In the genomic region with DNA sequence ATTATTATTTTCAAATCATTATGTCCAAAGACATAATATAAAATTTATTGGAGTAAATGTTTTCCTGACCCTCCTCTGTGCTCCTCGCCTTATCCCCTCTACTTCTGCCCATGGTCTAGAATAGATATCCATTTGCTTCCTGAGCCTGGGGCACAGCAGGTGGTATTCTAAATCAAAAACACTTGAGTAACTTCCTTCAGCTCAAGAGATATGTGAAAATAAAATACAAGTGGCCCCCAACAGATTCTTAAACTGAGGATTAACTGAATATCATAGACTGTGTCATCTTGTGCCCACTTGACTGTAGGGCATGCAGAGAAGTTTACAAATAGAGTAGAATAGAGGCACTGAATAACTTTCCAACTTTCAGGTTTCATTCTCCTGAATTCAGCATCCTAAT, we compare ENCODE assay signal across 27 cellular contexts. TPM values are rescaled to one million over a fixed set of nuclear protein-coding genes. Genes with fewer than 3 reads are reported as not detected.
"Had no signal": no experiment of that assay in that cellular context is flagged by ENCODE, and none has a peak within 500 bp of the region (broad histone marks: within the 10 kb centered on the region; RNA-seq: fewer than 3 reads in every experiment).

No MANE protein-coding gene starts in this region.

- DNase-seq: activated CD4-positive, alpha-beta memory T cell treated with anti-CD3 and anti-CD28 coated beads, Interleukin-2, amount 10 ng/mL, durations not matched to agents 7 days and 5 days; activated CD4-positive, alpha-beta T cell treated with anti-CD3 and anti-CD28 coated beads, Interleukin-2, amount 10 ng/mL, durations not matched to agents 7 days and 5 days; activated CD4-positive, CD25-positive, alpha-beta regulatory T cell; activated gamma-delta T cell; activated naive CD4-positive, alpha-beta T cell treated with anti-CD3 and anti-CD28 coated beads for 36 hours; activated T-cell treated with anti-CD3 and anti-CD28 coated beads for 4 hours; activated T-cell treated with anti-CD3 and anti-CD28 coated beads, Interleukin-2, amount 50 U/mL, for 48 hours; amygdala; KBM-7; NCI-H1092; NCI-H1436; NCI-H1694 treated with DMSO at 0.1 percent for 48 hours; NCI-H2029 treated with DMSO at 0.1 percent for 48 hours; NCI-H2171; NCI-H2227 treated with DMSO at 0.1 percent for 48 hours; NCI-H510A; Peyer's patch; Right ventricle myocardium superior; SJCRH30 had no signal

- H3K4me3 Mint-ChIP-seq: activated CD4-positive, alpha-beta memory T cell treated with anti-CD3 and anti-CD28 coated beads, Interleukin-2, amount 10 ng/mL, durations not matched to agents 7 days and 5 days; activated CD4-positive, alpha-beta T cell treated with anti-CD3 and anti-CD28 coated beads, Interleukin-2, amount 10 ng/mL, durations not matched to agents 7 days and 5 days; activated naive CD4-positive, alpha-beta T cell treated with anti-CD3 and anti-CD28 coated beads for 36 hours; activated naive CD8-positive, alpha-beta T cell; activated T-helper 17 cell treated with anti-CD3 and anti-CD28 coated beads, Interleukin-2, amount 50 U/mL, for 72 hours; brain; central memory CD8-positive, alpha-beta T cell; T-helper 1 cell treated with Interleukin-12 subunit alpha and Interleukin-12 subunit beta and Interleukin-4 antibody, amounts not matched to agents 30 μg/mL and 1 μg/mL, for 36 hours had no signal

- H3K9me3 Mint-ChIP-seq: activated CD4-positive, alpha-beta T cell treated with anti-CD3 and anti-CD28 coated beads, Interleukin-2, amount 10 ng/mL, durations not matched to agents 7 days and 5 days; brain; T-helper 1 cell treated with Interleukin-12 subunit alpha and Interleukin-12 subunit beta and Interleukin-4 antibody, amounts not matched to agents 30 μg/mL and 1 μg/mL, for 36 hours had no signal

- H3K27ac ChIP-seq: Peyer's patch, RWPE1, SJCRH30 had no signal

- H3K4me1 Mint-ChIP-seq: activated CD4-positive, alpha-beta memory T cell treated with anti-CD3 and anti-CD28 coated beads, Interleukin-2, amount 10 ng/mL, durations not matched to agents 7 days and 5 days; activated CD4-positive, alpha-beta T cell treated with anti-CD3 and anti-CD28 coated beads, Interleukin-2, amount 10 ng/mL, durations not matched to agents 7 days and 5 days; activated T-helper 17 cell treated with anti-CD3 and anti-CD28 coated beads, Interleukin-2, amount 50 U/mL, for 72 hours; central memory CD8-positive, alpha-beta T cell had no signal

- H3K27me3 Mint-ChIP-seq: activated CD4-positive, alpha-beta memory T cell treated with anti-CD3 and anti-CD28 coated beads, Interleukin-2, amount 10 ng/mL, durations not matched to agents 7 days and 5 days; activated CD4-positive, alpha-beta T cell treated with anti-CD3 and anti-CD28 coated beads, Interleukin-2, amount 10 ng/mL, durations not matched to agents 7 days and 5 days; activated naive CD8-positive, alpha-beta T cell; activated T-helper 17 cell treated with anti-CD3 and anti-CD28 coated beads, Interleukin-2, amount 50 U/mL, for 72 hours; brain; central memory CD8-positive, alpha-beta T cell had no signal

- H3K27ac Mint-ChIP-seq: activated CD4-positive, alpha-beta memory T cell treated with anti-CD3 and anti-CD28 coated beads, Interleukin-2, amount 10 ng/mL, durations not matched to agents 7 days and 5 days; activated CD4-positive, alpha-beta T cell treated with anti-CD3 and anti-CD28 coated beads, Interleukin-2, amount 10 ng/mL, durations not matched to agents 7 days and 5 days; activated naive CD4-positive, alpha-beta T cell treated with anti-CD3 and anti-CD28 coated beads for 36 hours; activated naive CD8-positive, alpha-beta T cell; activated T-helper 17 cell treated with anti-CD3 and anti-CD28 coated beads, Interleukin-2, amount 50 U/mL, for 72 hours; brain; T-helper 1 cell treated with Interleukin-12 subunit alpha and Interleukin-12 subunit beta and Interleukin-4 antibody, amounts not matched to agents 30 μg/mL and 1 μg/mL, for 36 hours had no signal

- ATAC-seq: activated T-helper 17 cell treated with anti-CD3 and anti-CD28 coated beads, Interleukin-2, amount 50 U/mL, for 72 hours had no signal

- H3K36me3 Mint-ChIP-seq: activated naive CD8-positive, alpha-beta T cell; brain had no signal

RNA-seq across cellular contexts. Expression of a gene that starts 59.1 kb away (rescaled TPM):
- total RNA-seq: activated CD4-positive, alpha-beta memory T cell treated with anti-CD3 and anti-CD28 coated beads, Interleukin-2, amount 10 ng/mL, durations not matched to agents 7 days and 5 days; activated CD4-positive, alpha-beta T cell treated with anti-CD3 and anti-CD28 coated beads, Interleukin-2, amount 10 ng/mL, durations not matched to agents 7 days and 5 days; activated CD8-positive, alpha-beta memory T cell treated with anti-CD3 and anti-CD28 coated beads for 36 hours; activated naive CD4-positive, alpha-beta T cell treated with anti-CD3 and anti-CD28 coated beads for 36 hours; activated T-helper 17 cell treated with anti-CD3 and anti-CD28 coated beads, Interleukin-2, amount 50 U/mL, for 72 hours; astrocyte had no signal
